ENCODE assay signal across 11 cellular contexts in genomic region chr4:44738615-44739014, GRCh38. TPM values are rescaled to one million over a fixed set of nuclear protein-coding genes. Genes with fewer than 3 reads are reported as not detected.
A peak's percentile ranks its signal among the peaks of the same experiment; 100 is the strongest.
DNase-seq lines count a peak whose midpoint lies in the region; ATAC-seq and TF ChIP-seq lines count a peak whose summit lies in the region.
"Had no signal": no experiment of that assay in that cellular context is flagged by ENCODE, and none has a peak within 500 bp of the region (broad histone marks: within the 10 kb centered on the region; RNA-seq: fewer than 3 reads in every experiment).

No MANE protein-coding gene starts in this region.

- H3K56ac ChIP-seq in IMR-90 (ENCODE audit: extremely low read depth, insufficient read depth, low read length): no peak overlapping the region

- TF ChIP-seq POLR2A in IMR-90 (IDR thresholded peaks at IDR 0.05; ENCODE audit: low read depth, low read length): no peak

- TF ChIP-seq RAD21 in IMR-90 (IDR thresholded peaks at IDR 0.05; ENCODE audit: low read length): no peak

- H3K27me3 Mint-ChIP-seq in activated CD4-positive, alpha-beta T cell treated with anti-CD3 and anti-CD28 coated beads, Interleukin-2, amount 10 ng/mL, durations not matched to agents 7 days and 5 days: peaks cover 9% of the 10 kb centered on the region

- H3K36me3 ChIP-seq in IMR-90 (ENCODE audit: control insufficient read depth, insufficient read depth, low read length): no peaks in the 10 kb centered on the region

- no peak overlapping the region for H3K9ac ChIP-seq in IMR-90 (ENCODE audit: low read depth, low read length)

- H3K4me3 ChIP-seq in AG10803 (ENCODE audit: low read length): no peak overlapping the region
- H3K4me3 ChIP-seq in IMR-90 (ENCODE audit: insufficient read depth, low read depth, low read length): no peak overlapping the region
- no peak overlapping the region for H3K4me3 ChIP-seq in epithelial cell of proximal tubule (ENCODE audit: low read depth, low read length)
- H3K4me3 ChIP-seq: body of pancreas had no signal

- H3K27ac ChIP-seq in IMR-90 (ENCODE audit: insufficient read depth, low read length): no peak overlapping the region
- H3K27ac ChIP-seq: body of pancreas had no signal

- no peaks in the 10 kb centered on the region for H3K36me3 Mint-ChIP-seq in activated CD4-positive, alpha-beta T cell treated with anti-CD3 and anti-CD28 coated beads, Interleukin-2, amount 10 ng/mL, durations not matched to agents 7 days and 5 days (ENCODE audit: low read depth)

- H2AFZ ChIP-seq in IMR-90 (replicated peaks; ENCODE audit: low read length, poor library complexity): no peak overlapping the region

- DNase-seq in AG10803 (ENCODE audit: low read depth) (no peak), IMR-90 (no peak), epithelial cell of proximal tubule (ENCODE audit: low read depth) (no peak), NCI-H345 treated with DMSO at 0.1 percent for 48 hours (lab: John Stamatoyannopoulos, UW; ENCODE audit: unreplicated experiment) (no peak), nucleus accumbens (lab: John Stamatoyannopoulos, UW) (no peak), NOMO-1 (lab: John Stamatoyannopoulos, UW; ENCODE audit: unreplicated experiment in 2 of 2) (no peak)
- DNase-seq in activated CD4-positive, alpha-beta T cell treated with anti-CD3 and anti-CD28 coated beads, Interleukin-2, amount 10 ng/mL, durations not matched to agents 7 days and 5 days: no peak
- DNase-seq: HCEC 1CT, NCI-H2029 treated with DMSO at 0.1 percent for 48 hours had no signal

- intact Hi-C loops in IMR-90 (cut with micrococcal nuclease): no loop called here

- H3K4me1 ChIP-seq in IMR-90 (ENCODE audit: control insufficient read depth, insufficient read depth, low read length): no peaks in the 10 kb centered on the region
- H3K4me1 ChIP-seq: body of pancreas had no signal

- no peak overlapping the region for H2BK5ac ChIP-seq in IMR-90 (ENCODE audit: low read depth, low read length, poor library complexity, severe bottlenecking)

- no peaks in the 10 kb centered on the region for H3K9me3 ChIP-seq in IMR-90 (ENCODE audit: control insufficient read depth, insufficient read depth, low read length)
- H3K9me3 ChIP-seq: body of pancreas had no signal

- H4K91ac ChIP-seq in IMR-90 (ENCODE audit: insufficient read depth, low read depth, low read length): no peak overlapping the region

- no peaks in the 10 kb centered on the region for H3K27me3 ChIP-seq in IMR-90 (ENCODE audit: control insufficient read depth, insufficient read depth, low read length)
- H3K27me3 ChIP-seq: body of pancreas had no signal

- ATAC-seq in GM19372 (IDR thresholded peaks at IDR 0.05; ENCODE audit: low read depth, unreplicated experiment): peak; percentile 75
- ATAC-seq in IMR-90 (ENCODE audit: low read depth): peak; percentile 44; the same call in 1 of the 2 replicates
- ATAC-seq: body of pancreas had no signal

- no peak overlapping the region for H2AK5ac ChIP-seq in IMR-90 (ENCODE audit: low read depth, low read length)

- H3K79me1 ChIP-seq in IMR-90 (ENCODE audit: low read depth in 1 of 2, low read length in 2 of 2): no peaks in the 10 kb centered on the region

- H3K23ac ChIP-seq in IMR-90 (ENCODE audit: low read depth, low read length): no peak overlapping the region

- H3K14ac ChIP-seq in IMR-90 (replicated peaks; ENCODE audit: low read depth, low read length): no peak overlapping the region

- H2BK20ac ChIP-seq in IMR-90 (ENCODE audit: low read depth, low read length): no peak overlapping the region

- CTCF ChIA-PET in IMR-90 (lab: Yijun Ruan, JAX): interaction anchor here (0.7 to 1.3 kb wide), 2 partner anchors 12 to 47 kb away, joined by 3 to 4 read pairs; partner anchors contain the start of gene GNPDA2
- CTCF ChIA-PET in activated CD4-positive, alpha-beta T cell treated with anti-CD3 and anti-CD28 coated beads, Interleukin-2, amount 10 ng/mL, durations not matched to agents 7 days and 5 days (lab: Charles Lee): no interaction called here

- no peak overlapping the region for H2BK120ac ChIP-seq in IMR-90 (ENCODE audit: low read depth, low read length)

- H3K4me3 Mint-ChIP-seq in activated CD4-positive, alpha-beta T cell treated with anti-CD3 and anti-CD28 coated beads, Interleukin-2, amount 10 ng/mL, durations not matched to agents 7 days and 5 days: no peak overlapping the region

- H4K8ac ChIP-seq in IMR-90 (ENCODE audit: low read depth in 2 of 2, low read length in 2 of 2): no peak overlapping the region

- in situ Hi-C loops in IMR-90 (cut with MboI; ENCODE audit: low sequenced_read_pairs): no loop called here

- H2AK9ac ChIP-seq in IMR-90 (replicated peaks; ENCODE audit: low read depth, low read length, poor library complexity): no peak overlapping the region

- BruUV-seq in IMR-90 (replicated peaks; lab: Mats Ljungman, UMichigan): no TSS peak

- H3K9me1 ChIP-seq in IMR-90 (ENCODE audit: insufficient read depth, low read length): no peaks in the 10 kb centered on the region

- POLR2A ChIA-PET in IMR-90 (lab: Charles Lee; ENCODE audit: unreplicated experiment): no interaction called here
- POLR2A ChIA-PET in activated CD4-positive, alpha-beta T cell treated with anti-CD3 and anti-CD28 coated beads, Interleukin-2, amount 10 ng/mL, durations not matched to agents 7 days and 5 days (lab: Charles Lee): no interaction called here

- H3K4ac ChIP-seq in IMR-90 (ENCODE audit: low read depth, low read length): no peak overlapping the region

- no peak overlapping the region for H2BK15ac ChIP-seq in IMR-90 (ENCODE audit: low read depth, low read length)

- no peak overlapping the region for H3K4me2 ChIP-seq in IMR-90 (ENCODE audit: low read depth, low read length)

- H3K4me1 Mint-ChIP-seq in activated CD4-positive, alpha-beta T cell treated with anti-CD3 and anti-CD28 coated beads, Interleukin-2, amount 10 ng/mL, durations not matched to agents 7 days and 5 days: no peaks in the 10 kb centered on the region

- dilution Hi-C loops in IMR-90 (cut with HindIII; ENCODE audit: low sequenced_read_pairs, unreplicated experiment): no loop called here

- no peaks in the 10 kb centered on the region for H4K20me1 ChIP-seq in IMR-90 (ENCODE audit: insufficient read depth, low read length)

- no CpG with 5 or more reads among the region's 2 CpGs for WGBS in IMR-90 (ENCODE audit: extremely low coverage in 2 of 2, insufficient read length in 1 of 2), 2 experiments

- H4K5ac ChIP-seq in IMR-90 (ENCODE audit: low read depth, low read length): no peak overlapping the region

- H3K27ac Mint-ChIP-seq in activated CD4-positive, alpha-beta T cell treated with anti-CD3 and anti-CD28 coated beads, Interleukin-2, amount 10 ng/mL, durations not matched to agents 7 days and 5 days: no peak overlapping the region

- TF ChIP-seq CTCF in AG10803 (conservative IDR thresholded peaks at IDR 0.05; ENCODE audit: low read length) (peak; percentile 52), IMR-90 (conservative IDR thresholded peaks at IDR 0.05; ENCODE audit: low read depth, low read length) (peak; percentile 26; the same call in 1 of the 2 replicates), epithelial cell of proximal tubule (conservative IDR thresholded peaks at IDR 0.05; ENCODE audit: low read depth, low read length) (peak; percentile 50)

- H3K18ac ChIP-seq in IMR-90 (ENCODE audit: low read depth, low read length): no peak overlapping the region

- H3K9me3 Mint-ChIP-seq in activated CD4-positive, alpha-beta T cell treated with anti-CD3 and anti-CD28 coated beads, Interleukin-2, amount 10 ng/mL, durations not matched to agents 7 days and 5 days: no peaks in the 10 kb centered on the region

TF ChIP-seq in IMR-90, 13 proteins besides CTCF, POLR2A, EP300 and RAD21:
- TF ChIP-seq CHD1 (IDR thresholded peaks at IDR 0.05; ENCODE audit: low read depth, low read length) (no peak), FOS (IDR thresholded peaks at IDR 0.05; ENCODE audit: low read depth, low read length) (no peak), CEBPB (IDR thresholded peaks at IDR 0.05; ENCODE audit: low read depth, low read length) (no peak), SMC3 (IDR thresholded peaks at IDR 0.05; ENCODE audit: low read depth, low read length) (no peak), ELK1 (IDR thresholded peaks at IDR 0.05; ENCODE audit: borderline replicate concordance, low read depth, low read length) (no peak), MXI1 (IDR thresholded peaks at IDR 0.05; ENCODE audit: borderline replicate concordance, low read depth, low read length) (no peak), BHLHE40 (IDR thresholded peaks at IDR 0.05; ENCODE audit: low read depth, low read length) (no peak), NFE2L2 (IDR thresholded peaks at IDR 0.05; ENCODE audit: low read depth, low read length) (no peak), RFX5 (IDR thresholded peaks at IDR 0.05; ENCODE audit: low read depth, low read length) (no peak), RCOR1 (IDR thresholded peaks at IDR 0.05; ENCODE audit: insufficient replicate concordance, low read length) (no peak), MAZ (IDR thresholded peaks at IDR 0.05; ENCODE audit: borderline replicate concordance, low read depth, low read length) (no peak), MAFK (IDR thresholded peaks at IDR 0.05; ENCODE audit: low read depth, low read length) (no peak)
- TF ChIP-seq, protein P1, sequence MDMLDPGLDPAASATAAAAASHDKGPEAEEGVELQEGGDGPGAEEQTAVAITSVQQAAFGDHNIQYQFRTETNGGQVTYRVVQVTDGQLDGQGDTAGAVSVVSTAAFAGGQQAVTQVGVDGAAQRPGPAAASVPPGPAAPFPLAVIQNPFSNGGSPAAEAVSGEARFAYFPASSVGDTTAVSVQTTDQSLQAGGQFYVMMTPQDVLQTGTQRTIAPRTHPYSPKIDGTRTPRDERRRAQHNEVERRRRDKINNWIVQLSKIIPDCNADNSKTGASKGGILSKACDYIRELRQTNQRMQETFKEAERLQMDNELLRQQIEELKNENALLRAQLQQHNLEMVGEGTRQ (IDR thresholded peaks at IDR 0.05; ENCODE audit: low read depth, low read length): no peak

RNA-seq across cellular contexts. Expression of gene GNPDA2, which starts 12.3 kb away (rescaled TPM):
- total RNA-seq in IMR-90 (2012; rRNA removed) (13.4 and 23.1 TPM in 2 replicates), epithelial cell of proximal tubule (8.5 and 15.0 TPM in 2 replicates)
- 8.2 and 11.0 TPM in 2 replicates for polyA plus RNA-seq in IMR-90 (2012; rRNA removed)
- 1.3 and 1.5 TPM in 2 replicates for polyA plus RNA-seq in IMR-90 (2012; cell fraction: cytosol; rRNA removed)
- polyA plus RNA-seq in IMR-90 (2012; cell fraction: nucleus; rRNA removed; ENCODE audit: low replicate concordance): 0.60 and 5.8 TPM in 2 replicates
- 10 to 100 TPM in 1 of 2 experiments, 1 to 10 TPM in 1; 9.9 to 11.4 TPM for total RNA-seq in activated CD4-positive, alpha-beta T cell treated with anti-CD3 and anti-CD28 coated beads, Interleukin-2, amount 10 ng/mL, durations not matched to agents 7 days and 5 days
